In genomic region chr4:83724488-83725060, GRCh38 we compare ENCODE assay signal across 21 cellular contexts.
"Had no signal": no experiment of that assay in that cellular context is flagged by ENCODE, and none has a peak within 500 bp of the region (broad histone marks: within the 10 kb centered on the region; RNA-seq: fewer than 3 reads in every experiment).

No MANE protein-coding gene starts in this region.

- ATAC-seq: heart left ventricle; left lobe of liver; natural killer cell; right lobe of liver; stimulated activated effector memory CD8-positive, alpha-beta T cell treated with anti-CD3 and anti-CD28 coated beads, Interleukin-12 subunit alpha, Interleukin-12 subunit beta, amount 100 ng/mL, for 72 hours; stimulated activated naive CD8-positive, alpha-beta T cell treated with anti-CD3 and anti-CD28 coated beads, Interleukin-15, Interleukin-2, amounts not matched to agents 100 U/mL and 50 U/mL, for 24 hours had no signal

- H3K27me3 ChIP-seq: neural progenitor cell, right lobe of liver, suprapubic skin, thyroid gland had no signal

- H3K79me2 ChIP-seq: parathyroid adenoma had no signal

- H3K9ac ChIP-seq: neural progenitor cell, parathyroid adenoma had no signal

- H3K4me2 ChIP-seq: neural progenitor cell had no signal

- H3K4me1 ChIP-seq: heart left ventricle, neural progenitor cell, parathyroid adenoma, prostate gland, right lobe of liver, suprapubic skin, thyroid gland had no signal

- H3K36me3 ChIP-seq: heart left ventricle, neural progenitor cell, prostate gland, right lobe of liver, suprapubic skin, thyroid gland had no signal

- DNase-seq: cortex of kidney; dorsolateral prefrontal cortex; effector CD8-positive, alpha-beta T cell; foreskin melanocyte; heart left ventricle; hippocampal formation; kidney glomerular epithelial cell; mammary epithelial cell; natural killer cell; nucleus accumbens; right lobe of liver; stimulated activated CD4-positive, alpha-beta T cell treated with anti-CD3 and anti-CD28 coated beads, Interleukin-4, amount 100 ng/mL, for 1 hour; stimulated activated CD8-positive, alpha-beta memory T cell treated with anti-CD3 and anti-CD28 coated beads, Interleukin-4, amount 100 ng/mL, for 48 hours; stimulated activated naive CD8-positive, alpha-beta T cell treated with anti-CD3 and anti-CD28 coated beads, Interleukin-15, Interleukin-2, amounts not matched to agents 100 U/mL and 50 U/mL, for 24 hours; thyroid gland had no signal

- H3K9me3 ChIP-seq: prostate gland, right lobe of liver, suprapubic skin, thyroid gland had no signal

- H3K27ac ChIP-seq: dorsolateral prefrontal cortex, heart left ventricle, neural progenitor cell, parathyroid adenoma, prostate gland, right lobe of liver, suprapubic skin, thyroid gland had no signal

- H2AFZ ChIP-seq: neural progenitor cell, parathyroid adenoma had no signal

- H3K4me3 ChIP-seq: dorsolateral prefrontal cortex, heart left ventricle, neural progenitor cell, prostate gland, right lobe of liver, suprapubic skin, thyroid gland had no signal
